In the genomic region with DNA sequence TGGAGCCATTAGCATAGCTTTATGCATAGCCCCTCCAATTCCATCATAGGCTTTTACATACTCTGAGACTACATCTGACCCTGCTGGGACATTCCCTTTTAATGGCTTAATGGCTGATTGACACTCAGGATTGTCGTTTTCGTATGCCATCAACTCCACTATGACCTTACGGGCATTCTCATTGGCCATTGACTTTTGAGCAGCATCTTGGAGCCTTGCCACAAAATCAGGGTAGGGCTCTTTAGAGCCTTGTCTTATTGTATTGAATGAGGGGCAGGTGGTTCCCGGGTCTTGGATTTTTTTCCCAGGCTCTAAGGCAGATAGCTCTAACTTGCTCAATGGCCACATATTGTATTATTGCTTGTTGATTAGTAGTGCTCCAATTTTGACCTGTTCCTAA, we compare ENCODE assay signal across 16 cellular contexts. TPM values are rescaled to one million over a fixed set of nuclear protein-coding genes. Genes with fewer than 3 reads are reported as not detected.
"Had no signal": no experiment of that assay in that cellular context is flagged by ENCODE, and none has a peak within 500 bp of the region (broad histone marks: within the 10 kb centered on the region; RNA-seq: fewer than 3 reads in every experiment).

No MANE protein-coding gene starts in this region.

RNA-seq across cellular contexts. Expression of a gene that starts 9.1 kb away (rescaled TPM):
- total RNA-seq: activated T-helper 2 cell treated with anti-CD3 and anti-CD28 coated beads, Interferon-gamma antibody, Interleukin-2, Interleukin-4, amounts not matched to agents 10 μg/mL and 5 μg/mL and 100 μg/mL, durations not matched to agents 14 hours and 24 hours and 36 hours had no signal

RNA-seq across cellular contexts. Expression of a gene that starts 22.7 kb away (rescaled TPM):
- total RNA-seq: activated CD8-positive, alpha-beta memory T cell treated with anti-CD3 and anti-CD28 coated beads for 36 hours; activated T-cell treated with anti-CD3 and anti-CD28 coated beads, Interleukin-2, amount 50 U/mL, for 4 hours; activated T-helper 2 cell treated with anti-CD3 and anti-CD28 coated beads, Interferon-gamma antibody, Interleukin-2, Interleukin-4, amounts not matched to agents 10 μg/mL and 5 μg/mL and 100 μg/mL, durations not matched to agents 14 hours and 24 hours and 36 hours; adrenal gland; astrocyte; breast epithelium; esophagus squamous epithelium; gastrocnemius medialis; lower leg skin; pancreas; pulmonary artery endothelial cell had no signal
- polyA plus RNA-seq: adrenal gland, pancreas had no signal

RNA-seq across cellular contexts. Expression of a gene that starts 29.0 kb away (rescaled TPM):
- total RNA-seq: activated CD8-positive, alpha-beta memory T cell treated with anti-CD3 and anti-CD28 coated beads for 36 hours; activated T-cell treated with anti-CD3 and anti-CD28 coated beads, Interleukin-2, amount 50 U/mL, for 4 hours; activated T-helper 2 cell treated with anti-CD3 and anti-CD28 coated beads, Interferon-gamma antibody, Interleukin-2, Interleukin-4, amounts not matched to agents 10 μg/mL and 5 μg/mL and 100 μg/mL, durations not matched to agents 14 hours and 24 hours and 36 hours; adrenal gland; astrocyte; breast epithelium; endodermal cell; esophagus squamous epithelium; gastrocnemius medialis; heart left ventricle; left cardiac atrium; lower leg skin; mucosa of descending colon; pancreas; pulmonary artery endothelial cell; right cardiac atrium had no signal
- polyA plus RNA-seq: adrenal gland, heart left ventricle, pancreas, right cardiac atrium had no signal
